In the genomic region with DNA sequence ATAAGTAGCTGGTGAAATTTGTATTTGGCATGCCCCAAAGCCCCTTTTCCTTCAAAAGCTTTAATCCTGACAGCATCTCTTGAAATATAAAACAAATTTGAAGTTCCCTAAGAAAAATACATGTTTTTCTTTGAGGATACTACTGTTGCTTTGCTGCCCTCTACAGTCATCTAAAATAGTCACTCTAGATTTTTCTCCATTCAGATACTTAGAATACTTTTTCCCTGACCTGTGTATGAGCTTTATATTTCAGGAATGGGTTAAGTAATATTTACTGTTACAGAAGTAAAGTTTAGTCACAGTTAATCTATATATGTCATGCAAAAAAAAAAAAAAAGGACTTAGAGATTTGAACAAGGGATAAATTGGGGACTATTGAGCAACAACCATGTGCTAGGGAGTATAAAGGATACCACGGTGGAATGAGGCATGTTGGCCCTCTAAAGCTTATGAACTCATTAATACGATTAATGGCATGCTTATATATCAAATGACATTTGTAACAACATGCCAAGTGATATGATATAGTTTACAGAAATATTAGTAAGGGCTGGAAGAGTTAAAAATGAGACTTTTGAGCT, we compare ENCODE assay signal across 1 cellular context.
A peak's percentile ranks its signal among the peaks of the same experiment; 100 is the strongest.
TF ChIP-seq lines count a peak whose summit lies in the region.

No MANE protein-coding gene starts in this region.

TF ChIP-seq in HepG2, 621 proteins besides CTCF, POLR2A, EP300 and RAD21 (continued from another document):
- TF ChIP-seq, protein P1, sequence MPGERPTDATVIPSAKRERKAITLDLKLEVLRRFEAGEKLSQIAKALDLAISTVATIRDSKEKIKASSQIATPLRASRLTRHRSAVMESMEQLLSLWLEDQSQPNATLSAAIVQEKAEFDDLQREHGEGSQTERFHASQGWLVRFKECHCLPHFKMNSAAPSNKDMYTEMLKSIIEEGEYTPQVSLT (CRISPR knock-in tag; IDR thresholded peaks at IDR 0.05; ENCODE audit: borderline replicate concordance, low read depth): no peak
- TF ChIP-seq GTF3A (CRISPR knock-in tag; conservative IDR thresholded peaks at IDR 0.05): no peak
- TF ChIP-seq STAG1 (CRISPR knock-in tag; IDR thresholded peaks at IDR 0.05): peak; percentile 67
- no peak for TF ChIP-seq EED (CRISPR knock-in tag; IDR thresholded peaks at IDR 0.05)
- TF ChIP-seq ZNF703 (CRISPR knock-in tag; IDR thresholded peaks at IDR 0.05; ENCODE audit: borderline replicate concordance): no peak
- TF ChIP-seq ZNF792 (CRISPR knock-in tag; IDR thresholded peaks at IDR 0.05): no peak
- TF ChIP-seq ZFYVE20 (CRISPR knock-in tag; IDR thresholded peaks at IDR 0.05; ENCODE audit: borderline replicate concordance, low read depth): no peak
- no peak for TF ChIP-seq ZNF282 (IDR thresholded peaks at IDR 0.05; ENCODE audit: partially characterized antibody)
- no peak for TF ChIP-seq ZNF484 (CRISPR knock-in tag; IDR thresholded peaks at IDR 0.05; ENCODE audit: borderline replicate concordance, low read depth)
- TF ChIP-seq, protein P2, sequence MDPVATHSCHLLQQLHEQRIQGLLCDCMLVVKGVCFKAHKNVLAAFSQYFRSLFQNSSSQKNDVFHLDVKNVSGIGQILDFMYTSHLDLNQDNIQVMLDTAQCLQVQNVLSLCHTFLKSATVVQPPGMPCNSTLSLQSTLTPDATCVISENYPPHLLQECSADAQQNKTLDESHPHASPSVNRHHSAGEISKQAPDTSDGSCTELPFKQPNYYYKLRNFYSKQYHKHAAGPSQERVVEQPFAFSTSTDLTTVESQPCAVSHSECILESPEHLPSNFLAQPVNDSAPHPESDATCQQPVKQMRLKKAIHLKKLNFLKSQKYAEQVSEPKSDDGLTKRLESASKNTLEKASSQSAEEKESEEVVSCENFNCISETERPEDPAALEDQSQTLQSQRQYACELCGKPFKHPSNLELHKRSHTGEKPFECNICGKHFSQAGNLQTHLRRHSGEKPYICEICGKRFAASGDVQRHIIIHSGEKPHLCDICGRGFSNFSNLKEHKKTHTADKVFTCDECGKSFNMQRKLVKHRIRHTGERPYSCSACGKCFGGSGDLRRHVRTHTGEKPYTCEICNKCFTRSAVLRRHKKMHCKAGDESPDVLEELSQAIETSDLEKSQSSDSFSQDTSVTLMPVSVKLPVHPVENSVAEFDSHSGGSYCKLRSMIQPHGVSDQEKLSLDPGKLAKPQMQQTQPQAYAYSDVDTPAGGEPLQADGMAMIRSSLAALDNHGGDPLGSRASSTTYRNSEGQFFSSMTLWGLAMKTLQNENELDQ (CRISPR knock-in tag; IDR thresholded peaks at IDR 0.05; ENCODE audit: borderline replicate concordance): no peak
- TF ChIP-seq SMC3 (IDR thresholded peaks at IDR 0.05; ENCODE audit: low read length): peak; percentile 35; the same call in 1 of the 2 replicates
- no peak for TF ChIP-seq ZNF224 (CRISPR knock-in tag; IDR thresholded peaks at IDR 0.05)
- TF ChIP-seq, protein P3, sequence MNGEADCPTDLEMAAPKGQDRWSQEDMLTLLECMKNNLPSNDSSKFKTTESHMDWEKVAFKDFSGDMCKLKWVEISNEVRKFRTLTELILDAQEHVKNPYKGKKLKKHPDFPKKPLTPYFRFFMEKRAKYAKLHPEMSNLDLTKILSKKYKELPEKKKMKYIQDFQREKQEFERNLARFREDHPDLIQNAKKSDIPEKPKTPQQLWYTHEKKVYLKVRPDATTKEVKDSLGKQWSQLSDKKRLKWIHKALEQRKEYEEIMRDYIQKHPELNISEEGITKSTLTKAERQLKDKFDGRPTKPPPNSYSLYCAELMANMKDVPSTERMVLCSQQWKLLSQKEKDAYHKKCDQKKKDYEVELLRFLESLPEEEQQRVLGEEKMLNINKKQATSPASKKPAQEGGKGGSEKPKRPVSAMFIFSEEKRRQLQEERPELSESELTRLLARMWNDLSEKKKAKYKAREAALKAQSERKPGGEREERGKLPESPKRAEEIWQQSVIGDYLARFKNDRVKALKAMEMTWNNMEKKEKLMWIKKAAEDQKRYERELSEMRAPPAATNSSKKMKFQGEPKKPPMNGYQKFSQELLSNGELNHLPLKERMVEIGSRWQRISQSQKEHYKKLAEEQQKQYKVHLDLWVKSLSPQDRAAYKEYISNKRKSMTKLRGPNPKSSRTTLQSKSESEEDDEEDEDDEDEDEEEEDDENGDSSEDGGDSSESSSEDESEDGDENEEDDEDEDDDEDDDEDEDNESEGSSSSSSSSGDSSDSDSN (CRISPR knock-in tag; IDR thresholded peaks at IDR 0.05): no peak
- no peak for TF ChIP-seq ELF4 (CRISPR knock-in tag; IDR thresholded peaks at IDR 0.05; ENCODE audit: borderline replicate concordance)
- peak; percentile 30; the same call in 1 of the 2 replicates for TF ChIP-seq CEBPG (CRISPR knock-in tag; IDR thresholded peaks at IDR 0.05)
- TF ChIP-seq GFI1 (CRISPR knock-in tag; IDR thresholded peaks at IDR 0.05; ENCODE audit: borderline replicate concordance): no peak
